9 cellular contexts compared by ENCODE assay signal in genomic region chr11:88087281-88087680, GRCh38.
"Had no signal": no experiment of that assay in that cellular context is flagged by ENCODE, and none has a peak within 500 bp of the region (broad histone marks: within the 10 kb centered on the region; RNA-seq: fewer than 3 reads in every experiment).

No MANE protein-coding gene starts in this region.

- H3K4me3 ChIP-seq: GM23248, GM23338, HAP-1 had no signal

- H3K4me1 ChIP-seq: HAP-1 had no signal

- H3K9me3 Mint-ChIP-seq: GM23338, HFFc6 had no signal

- H3K9ac ChIP-seq: GM23248 had no signal

- H3K27ac Mint-ChIP-seq: GM23338, H9, HFFc6 had no signal

- H2AFZ ChIP-seq: GM23248, GM23338 had no signal

- H3K4me2 ChIP-seq: GM23338 had no signal

- H3K4me1 Mint-ChIP-seq: GM23338, H9 had no signal

- H3K9me3 ChIP-seq: HAP-1 had no signal

- H3K27ac ChIP-seq: GM23248 had no signal

- ATAC-seq: GM23338, HCT116 had no signal

- DNase-seq: GM23248, GOT3, H7, H9, HCEC 1CT, HFFc6 had no signal

- H3K4me3 Mint-ChIP-seq: GM23338, H9, HFFc6 had no signal

- H3K36me3 ChIP-seq: HAP-1 had no signal
